ENCODE assay signal across 20 cellular contexts in the genomic region with DNA sequence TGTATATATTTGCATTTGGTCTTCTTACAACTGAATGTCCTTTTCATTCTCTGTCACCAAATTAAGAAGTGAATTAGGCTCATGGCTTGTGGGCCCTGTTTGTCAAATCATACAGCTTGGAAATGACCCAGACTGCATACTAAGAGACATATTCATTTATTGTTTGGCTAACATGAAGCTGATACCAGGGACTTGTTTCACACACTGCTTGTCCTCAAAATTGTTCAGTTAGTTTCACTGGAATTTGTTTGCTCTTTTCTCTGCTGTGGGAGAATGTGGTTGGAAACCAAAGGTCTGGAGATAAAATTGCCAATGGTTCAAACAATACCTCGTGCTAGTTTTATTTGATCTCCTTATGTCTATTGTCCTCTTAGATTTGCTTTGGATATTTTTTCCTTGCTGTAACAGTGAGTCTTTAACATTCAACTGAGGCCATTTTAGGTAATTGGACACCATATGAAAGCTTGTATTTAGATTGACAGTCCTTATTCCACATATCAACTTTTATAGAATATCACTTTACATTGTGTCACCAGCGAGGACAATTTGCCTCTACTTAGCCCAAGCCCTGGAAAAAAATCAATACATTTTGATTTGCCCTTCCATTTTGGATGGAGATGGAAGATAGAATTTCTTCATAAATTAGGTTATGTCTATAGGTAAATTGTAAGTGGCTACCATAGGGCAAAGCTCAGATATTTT.
DNase-seq lines count a peak whose midpoint lies in the region; ATAC-seq and TF ChIP-seq lines count a peak whose summit lies in the region.
"Had no signal": no experiment of that assay in that cellular context is flagged by ENCODE, and none has a peak within 500 bp of the region (broad histone marks: within the 10 kb centered on the region; RNA-seq: fewer than 3 reads in every experiment).

No MANE protein-coding gene starts in this region.

- H3K79me2 ChIP-seq in smooth muscle cell (ENCODE audit: low read depth): no peaks in the 10 kb centered on the region

- H3K4me3 ChIP-seq in cardiac fibroblast (replicated peaks in 1 of 2; ENCODE audit: low read depth in 2 of 2, low read length in 2 of 2): no peak overlapping the region
- H3K4me3 ChIP-seq in smooth muscle cell: no peak overlapping the region
- H3K4me3 ChIP-seq in effector memory CD4-positive, alpha-beta T cell (ENCODE audit: insufficient read depth, low read depth, low read length, poor library complexity, severe bottlenecking): no peak overlapping the region
- H3K4me3 ChIP-seq: GM23338, Peyer's patch had no signal

- H4K20me1 ChIP-seq in smooth muscle cell (ENCODE audit: low read depth): no peaks in the 10 kb centered on the region

- H3K4me1 ChIP-seq in smooth muscle cell (ENCODE audit: low read depth): no peaks in the 10 kb centered on the region
- H3K4me1 ChIP-seq in effector memory CD4-positive, alpha-beta T cell (ENCODE audit: control insufficient read depth, insufficient read depth, low read length, poor library complexity, severe bottlenecking): no peaks in the 10 kb centered on the region
- H3K4me1 ChIP-seq: Peyer's patch had no signal

- H3K4me2 ChIP-seq in smooth muscle cell: peak overlapping the region; percentile 3
- H3K4me2 ChIP-seq: GM23338, SK-N-SH had no signal

- no peak overlapping the region for H3K4me3 Mint-ChIP-seq in HFFc6
- H3K4me3 Mint-ChIP-seq: GM23338 had no signal

- peaks cover 48% of the 10 kb centered on the region for H3K4me1 Mint-ChIP-seq in HFFc6 (ENCODE audit: low read depth)
- H3K4me1 Mint-ChIP-seq: GM23338 had no signal

- H3K27ac Mint-ChIP-seq in HFFc6: peak overlapping the region; percentile 42
- H3K27ac Mint-ChIP-seq: GM23338 had no signal

- DNase-seq in NCI-H1105 treated with DMSO at 0.1 percent for 48 hours (lab: John Stamatoyannopoulos, UW) (peak; percentile 5), NCI-H1105 (lab: John Stamatoyannopoulos, UW) (no peak), HFFc6 (no peak), cardiac fibroblast (ENCODE audit: low read depth in 2 of 2) (peak; percentile 62 to 74), smooth muscle cell (lab: John Stamatoyannopoulos, UW; ENCODE audit: unreplicated experiment) (no peak)
- no peak for DNase-seq in effector memory CD4-positive, alpha-beta T cell
- DNase-seq in activated CD8-positive, alpha-beta memory T cell treated with anti-CD3 and anti-CD28 coated beads, Interleukin-2, amount 50 U/mL, for 4 hours: no peak
- DNase-seq: DMS79, Kasumi-1, MV-4-11, NCI-H146, NCI-H2081 treated with DMSO at 0.1 percent for 48 hours, NCI-H774, Peyer's patch, Right ventricle myocardium superior, SK-N-SH, T-helper 1 cell had no signal

- peaks cover 6% of the 10 kb centered on the region; the same call in 1 of the 2 replicates for H3K36me3 Mint-ChIP-seq in HFFc6 (ENCODE audit: low read depth)

- H3F3A ChIP-seq in smooth muscle cell (ENCODE audit: low read depth): peaks cover 5% of the 10 kb centered on the region

- TF ChIP-seq CTCF in HFFc6 (IDR thresholded peaks at IDR 0.05) (no peak), cardiac fibroblast (IDR thresholded peaks at IDR 0.05; ENCODE audit: low read depth, low read length) (no peak), smooth muscle cell (IDR thresholded peaks at IDR 0.05; ENCODE audit: borderline replicate concordance, insufficient read depth, poor library complexity, severe bottlenecking) (no peak)

- no peak overlapping the region for H3K27ac ChIP-seq in smooth muscle cell (ENCODE audit: low read depth)
- no peak overlapping the region for H3K27ac ChIP-seq in effector memory CD4-positive, alpha-beta T cell (ENCODE audit: insufficient read depth, low read length, poor library complexity, severe bottlenecking)
- H3K27ac ChIP-seq: 22Rv1, Peyer's patch had no signal

- H2AFZ ChIP-seq in smooth muscle cell (ENCODE audit: low read depth): peak overlapping the region; percentile 57
- H2AFZ ChIP-seq: GM23338 had no signal

- H3K27me3 ChIP-seq in smooth muscle cell (ENCODE audit: low read depth): no peaks in the 10 kb centered on the region
- H3K27me3 ChIP-seq in effector memory CD4-positive, alpha-beta T cell (replicated peaks; ENCODE audit: control insufficient read depth, insufficient read depth, low read length, poor library complexity, severe bottlenecking): no peaks in the 10 kb centered on the region
- H3K27me3 ChIP-seq: Peyer's patch had no signal

- no peaks in the 10 kb centered on the region for H3K36me3 ChIP-seq in smooth muscle cell (ENCODE audit: low read depth)
- no peaks in the 10 kb centered on the region for H3K36me3 ChIP-seq in effector memory CD4-positive, alpha-beta T cell (ENCODE audit: control insufficient read depth, insufficient read depth, low read length)
- H3K36me3 ChIP-seq: Peyer's patch had no signal

- ATAC-seq in GM19395 (IDR thresholded peaks at IDR 0.05; ENCODE audit: unreplicated experiment): no peak
- ATAC-seq: GM23338 had no signal

- WGBS in smooth muscle cell (ENCODE audit: low lambda C conversion rate): 93% methylated on average over 2 of the region's 2 CpGs

- H3K9me3 Mint-ChIP-seq in HFFc6: peaks cover 9% of the 10 kb centered on the region; the same call in 1 of the 2 replicates
- H3K9me3 Mint-ChIP-seq: GM23338 had no signal

- H3K27me3 Mint-ChIP-seq in HFFc6 (ENCODE audit: insufficient read depth): no peaks in the 10 kb centered on the region

- no peaks in the 10 kb centered on the region for H3K9me3 ChIP-seq in smooth muscle cell (replicated peaks; ENCODE audit: low read depth)
- no peaks in the 10 kb centered on the region for H3K9me3 ChIP-seq in effector memory CD4-positive, alpha-beta T cell (ENCODE audit: control insufficient read depth, low read length)
- H3K9me3 ChIP-seq: Peyer's patch, SK-N-SH had no signal

- H3K9ac ChIP-seq in smooth muscle cell (ENCODE audit: low read depth): no peak overlapping the region
- H3K9ac ChIP-seq: SK-N-SH had no signal

Comparison
In these comparisons a context has a peak if more than half of its experiments do, and no peak if none do; other contexts are left out.
1. DNase-seq: peak in NCI-H1105 treated with DMSO at 0.1 percent for 48 hours (single experiment) and cardiac fibroblast (2 of 2); none in NCI-H1105 (single experiment), HFFc6 (single experiment), smooth muscle cell (single experiment), effector memory CD4-positive, alpha-beta T cell (0 of 3) and activated CD8-positive, alpha-beta memory T cell treated with anti-CD3 and anti-CD28 coated beads, Interleukin-2, amount 50 U/mL, for 4 hours (single experiment).